In the genomic region with DNA sequence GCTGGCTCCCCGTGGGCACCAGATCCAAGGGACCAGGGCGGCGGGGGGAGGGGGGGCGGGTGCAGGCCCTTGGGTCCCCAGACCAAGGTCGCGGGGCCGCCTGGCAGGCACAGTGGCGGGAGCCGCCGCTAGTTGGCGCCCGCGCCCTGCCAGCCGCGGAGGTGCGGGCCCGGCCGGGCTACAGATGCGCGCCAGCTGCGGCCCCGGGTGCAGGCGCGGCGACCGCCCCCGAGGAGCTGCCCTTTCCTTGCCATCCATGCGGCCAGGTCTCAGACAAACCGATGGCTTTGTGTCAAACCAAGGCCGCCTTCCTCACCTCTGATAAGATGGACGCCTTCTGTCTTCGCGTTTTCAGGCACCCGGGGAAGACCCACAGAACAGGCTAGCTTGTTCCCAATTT, we compare ENCODE assay signal across 8 cellular contexts. TPM values are rescaled to one million over a fixed set of nuclear protein-coding genes. Genes with fewer than 3 reads are reported as not detected.
A peak's percentile ranks its signal among the peaks of the same experiment; 100 is the strongest.
DNase-seq lines count a peak whose midpoint lies in the region; ATAC-seq, FAIRE-seq and TF ChIP-seq lines count a peak whose summit lies in the region.

No MANE protein-coding gene starts in this region.

- H3K27me3 ChIP-seq in psoas muscle (ENCODE audit: insufficient read depth in 3 of 3, low read length in 2 of 3) (peaks cover 4 to 76% (median 42%) of the 10 kb centered on the region in 3 donors), ovary (no peaks in the 10 kb centered on the region)

- H3K9me3 ChIP-seq in psoas muscle (no peaks in the 10 kb centered on the region), ovary (no peaks in the 10 kb centered on the region)

- WGBS in psoas muscle, 3 donors = 5 to 8% (median 6%) methylated on average over 25 to 34 of the region's 34 CpGs
- WGBS in ovary, 3 donors = 2 to 8% (median 7%) methylated on average over 18 to 34 of the region's 34 CpGs

- no peak for TF ChIP-seq EP300 in ovary (IDR thresholded peaks at IDR 0.05)

- H3K27ac ChIP-seq in psoas muscle = no peak overlapping the region
- no peak overlapping the region for H3K27ac ChIP-seq in ovary

- H3K36me3 ChIP-seq in psoas muscle (ENCODE audit: insufficient read depth in 1 of 2, low read depth in 1 of 2) (no peaks in the 10 kb centered on the region), ovary (no peaks in the 10 kb centered on the region)

- intact Hi-C loops in psoas muscle (cut with DNase I) (loop anchor here (2.0 kb wide), 2 partner anchors 165 to 169 kb away; no protein-coding TSS in a partner anchor), ovary (cut with DNase I) (no loop called here)

- no peak for FAIRE-seq in frontal cortex (lab: Jason Lieb, UNC)

- peak; percentile 83 for TF ChIP-seq CTCF in GM12875 (IDR thresholded peaks at IDR 0.05; ENCODE audit: borderline replicate concordance, insufficient read depth, low read depth, low read length)
- TF ChIP-seq CTCF in psoas muscle (IDR thresholded peaks at IDR 0.05) = peak; percentile 77
- peak in 1 of 3 donors; percentile 36 for TF ChIP-seq CTCF in ovary (IDR thresholded peaks at IDR 0.05)

- TF ChIP-seq POLR2A in ovary (IDR thresholded peaks at IDR 0.05) = no peak

- peak; percentile 57 to 81 (median 72) for ATAC-seq in psoas muscle

- H3K4me3 ChIP-seq in GM12875 (ENCODE audit: low read depth, low read length) = peak overlapping the region; percentile 16
- H3K4me3 ChIP-seq in psoas muscle = peak overlapping the region; percentile 35
- no peak overlapping the region for H3K4me3 ChIP-seq in ovary

- DNase-seq in NCI-H345 treated with DMSO at 0.1 percent for 48 hours (lab: John Stamatoyannopoulos, UW; ENCODE audit: unreplicated experiment) = peak; percentile 15
- peak; percentile 78 for DNase-seq in activated T-cell treated with anti-CD3 and anti-CD28 coated beads, Interleukin-2, amount 50 U/mL, for 1 hour
- DNase-seq in frontal cortex (ENCODE audit: low spot score in 2 of 2) = peak; percentile 84 to 85
- peak in 1 of 2 donors; percentile 50 for DNase-seq in psoas muscle
- DNase-seq in ovary = no peak
- DNase-seq in cerebellar nuclear complex (lab: John Stamatoyannopoulos, UW) = no peak
- no peak for DNase-seq in NCI-H2107 (lab: John Stamatoyannopoulos, UW)

- H3K4me1 ChIP-seq in psoas muscle = peaks cover 10% of the 10 kb centered on the region
- no peaks in the 10 kb centered on the region for H3K4me1 ChIP-seq in ovary (ENCODE audit: insufficient read depth)

RNA-seq across cellular contexts. Expression of gene RUNX3, which starts 2.2 kb away (rescaled TPM):
- total RNA-seq in frontal cortex (not detected), psoas muscle (under 1 TPM; 0.28 to 0.59 (median 0.58) TPM), ovary (1 to 10 TPM in 1 of 7 donors, under 1 TPM in 6; 0.23 to 1.3 (median 0.83) TPM)
- polyA plus RNA-seq in psoas muscle (under 1 TPM; 0.16 to 0.20 (median 0.18) TPM), ovary (1 to 10 TPM in 1 of 2 donors, under 1 TPM in 1; 0.30 to 1.9 TPM)

Comparison
In these comparisons a context has a peak if more than half of its experiments do, and no peak if none do; other contexts are left out.
1. DNase-seq: peak in NCI-H345 treated with DMSO at 0.1 percent for 48 hours (single experiment), activated T-cell treated with anti-CD3 and anti-CD28 coated beads, Interleukin-2, amount 50 U/mL, for 1 hour (single experiment) and frontal cortex (2 of 2); none in ovary (0 of 5), cerebellar nuclear complex (0 of 2) and NCI-H2107 (single experiment).
2. intact Hi-C loops: an anchor here in psoas muscle (2.0 kb wide); none called in ovary.